In genomic region chr1:203272633-203273205, GRCh38 we compare ENCODE assay signal across 9 cellular contexts. TPM values are rescaled to one million over a fixed set of nuclear protein-coding genes. Genes with fewer than 3 reads are reported as not detected.
A peak's percentile ranks its signal among the peaks of the same experiment; 100 is the strongest.
DNase-seq lines count a peak whose midpoint lies in the region; ATAC-seq and TF ChIP-seq lines count a peak whose summit lies in the region.
"Had no signal": no experiment of that assay in that cellular context is flagged by ENCODE, and none has a peak within 500 bp of the region (broad histone marks: within the 10 kb centered on the region; RNA-seq: fewer than 3 reads in every experiment).

No MANE protein-coding gene starts in this region.

- TF ChIP-seq EP300 in upper lobe of left lung (IDR thresholded peaks at IDR 0.05), result no peak

- DNase-seq in cardiac septum (ENCODE audit: low spot score) (peak; percentile 67), Right ventricle myocardium superior (no peak), ascending aorta (ENCODE audit: low spot score in 2 of 2) (no peak), upper lobe of left lung (peak in 1 of 2 donors; percentile 13), posterior vena cava (ENCODE audit: low spot score) (no peak), hypothalamus (lab: John Stamatoyannopoulos, UW) (no peak), NCI-H1694 treated with DMSO at 0.1 percent for 48 hours (lab: John Stamatoyannopoulos, UW) (no peak)

- TF ChIP-seq CTCF in ascending aorta (IDR thresholded peaks at IDR 0.05), result no peak
- no peak for TF ChIP-seq CTCF in upper lobe of left lung (IDR thresholded peaks at IDR 0.05)

- H3K9me3 ChIP-seq in ascending aorta (no peaks in the 10 kb centered on the region), muscle layer of duodenum (ENCODE audit: control insufficient read depth in 1 of 2, low read length in 2 of 2) (no peaks in the 10 kb centered on the region), upper lobe of left lung (no peaks in the 10 kb centered on the region)
- H3K9me3 ChIP-seq: left lung had no signal

- H3K4me1 ChIP-seq in ascending aorta (peaks cover 19 to 36% of the 10 kb centered on the region in 2 donors), muscle layer of duodenum (ENCODE audit: control insufficient read depth in 1 of 2, insufficient read depth in 2 of 2, low read length in 2 of 2) (peaks cover 30 to 33% of the 10 kb centered on the region in 2 donors), upper lobe of left lung (peaks cover 18 to 57% (median 54%) of the 10 kb centered on the region in 4 donors)

- no peak overlapping the region for H3K4me3 ChIP-seq in ascending aorta
- H3K4me3 ChIP-seq in muscle layer of duodenum (ENCODE audit: low read depth in 1 of 2, low read length in 2 of 2), result peak overlapping the region in 1 of 2 donors; percentile 45
- peak overlapping the region in 3 of 4 donors; percentile 17 to 38 (median 35) for H3K4me3 ChIP-seq in upper lobe of left lung

- WGBS in upper lobe of left lung, 2 donors, result 34% methylated on average over 15 of the region's 17 CpGs; no CpG with 5 or more reads in 1 of the 2 donors

- intact Hi-C loops in cardiac septum (cut with DNase I) (loop anchor here (1.0 to 2.0 kb wide), 6 partner anchors 18 to 214 kb away; no protein-coding TSS in a partner anchor), Right ventricle myocardium superior (cut with DNase I) (loop anchor here (2.0 kb wide), 1 partner anchor 66 kb away; no protein-coding TSS in a partner anchor), ascending aorta (cut with DNase I) (loop anchor here (1.0 to 5.0 kb wide), 8 partner anchors 18 to 425 kb away; partner anchors contain the start of gene BTG2), posterior vena cava (cut with DNase I) (loop anchor here (2.0 to 10.0 kb wide), 5 partner anchors 35 to 202 kb away; partner anchors contain the start of genes BTG2 (in 1 of the 2) and PRELP (in 1 of the 2))

- no peak for TF ChIP-seq POLR2A in upper lobe of left lung (IDR thresholded peaks at IDR 0.05)

- H3K36me3 ChIP-seq in ascending aorta (no peaks in the 10 kb centered on the region), muscle layer of duodenum (ENCODE audit: control insufficient read depth in 1 of 2, insufficient read depth in 2 of 2, low read length in 2 of 2) (no peaks in the 10 kb centered on the region), upper lobe of left lung (no peaks in the 10 kb centered on the region)
- H3K36me3 ChIP-seq: left lung had no signal

- H3K27me3 ChIP-seq in ascending aorta (no peaks in the 10 kb centered on the region), muscle layer of duodenum (ENCODE audit: low read depth, low read length) (no peaks in the 10 kb centered on the region), upper lobe of left lung (no peaks in the 10 kb centered on the region)
- H3K27me3 ChIP-seq: left lung had no signal

- ATAC-seq in Right ventricle myocardium superior (ENCODE audit: poor library complexity) (no peak), upper lobe of left lung (ENCODE audit: low FRiP score in 2 of 2) (no peak)

- H3K27ac ChIP-seq in ascending aorta, result peak overlapping the region; percentile 91 to 97
- H3K27ac ChIP-seq in muscle layer of duodenum (ENCODE audit: low read length), result peak overlapping the region; percentile 94
- peak overlapping the region in 3 of 4 donors; percentile 70 to 84 (median 84) for H3K27ac ChIP-seq in upper lobe of left lung

RNA-seq across cellular contexts. Expression of gene BTG2, which starts 32.6 kb away (rescaled TPM):
- total RNA-seq in cardiac septum (54.2 TPM), Right ventricle myocardium superior (40.5 TPM), ascending aorta (219 TPM), upper lobe of left lung (100 to 1,000 TPM in 3 of 6 donors, 10 to 100 TPM in 3; 59.1 to 178 (median 104) TPM), posterior vena cava (100 to 1,000 TPM in 1 of 2 donors, 10 to 100 TPM in 1; 64.7 to 153 TPM)

RNA-seq across cellular contexts. Expression of gene CHIT1, which starts 43.2 kb away (rescaled TPM):
- not detected for total RNA-seq in cardiac septum
- total RNA-seq in Right ventricle myocardium superior, result 0.48 TPM
- not detected for total RNA-seq in ascending aorta
- total RNA-seq in upper lobe of left lung, result 10 to 100 TPM in 2 of 6 donors, 1 to 10 TPM in 4; 2.0 to 97.4 (median 3.7) TPM
- total RNA-seq in posterior vena cava, result under 1 TPM; 0.14 to 0.33 TPM

Comparison
In these comparisons a context has a peak if more than half of its experiments do, and no peak if none do; other contexts are left out.
1. H3K4me3 ChIP-seq: peak in upper lobe of left lung (3 of 4); none in ascending aorta (0 of 2).
2. Peak in every context shown above with its lines, with median percentiles within 50 percentile points of each other: H3K27ac ChIP-seq.